ENCODE assay signal across 8 cellular contexts in the genomic region with DNA sequence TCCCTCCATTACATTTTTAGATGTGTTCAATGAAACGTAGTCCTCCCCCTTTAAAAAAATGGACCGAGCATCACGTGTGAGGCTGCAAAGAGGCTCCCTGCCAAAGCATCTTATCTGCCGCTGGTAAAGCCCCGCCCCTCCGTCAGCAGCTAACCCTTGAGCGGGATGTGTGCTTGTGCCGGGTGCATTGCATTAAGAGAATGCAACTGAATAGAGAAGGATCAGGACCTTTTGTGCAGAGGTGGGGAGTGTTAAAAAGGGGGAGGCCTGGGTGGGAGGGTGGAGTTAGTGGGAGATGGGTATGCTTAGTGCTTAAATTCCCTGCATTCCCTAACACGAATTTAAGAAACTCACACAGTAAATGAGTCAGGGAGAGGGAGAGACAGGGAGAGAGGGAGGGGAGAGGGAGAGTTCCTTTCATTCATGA.
DNase-seq lines count a peak whose midpoint lies in the region; ATAC-seq and TF ChIP-seq lines count a peak whose summit lies in the region.

No MANE protein-coding gene starts in this region.

- no peak overlapping the region for H3K27ac ChIP-seq in WERI-Rb-1

- peaks cover 4% of the 10 kb centered on the region for H3K36me3 Mint-ChIP-seq in central memory CD8-positive, alpha-beta T cell (ENCODE audit: insufficient read depth)

- CTCF ChIA-PET in HEK293T (lab: Yijun Ruan, JAX): no interaction called here

- no peaks in the 10 kb centered on the region for H3K36me3 ChIP-seq in WERI-Rb-1

- DNase-seq in GM03348 (ENCODE audit: low spot score) (peak; percentile 81), HEK293T (ENCODE audit: extremely low spot score) (peak; percentile 75), NCI-H2029 (lab: John Stamatoyannopoulos, UW) (peak; percentile 71), WERI-Rb-1 (peak; percentile 54), left kidney (ENCODE audit: low read depth, low spot score) (peak; percentile 76)
- DNase-seq in central memory CD8-positive, alpha-beta T cell (ENCODE audit: low spot score in 2 of 2): peak; percentile 20 to 38
- peak; percentile 44 for DNase-seq in stimulated activated CD4-positive, alpha-beta T cell treated with anti-CD3 and anti-CD28 coated beads, Interleukin-4, amount 100 ng/mL, for 24 hours

- POLR2A ChIA-PET in HEK293T (lab: Yijun Ruan, JAX): no interaction called here

- H3K4me1 Mint-ChIP-seq in central memory CD8-positive, alpha-beta T cell: peaks cover 25% of the 10 kb centered on the region

- ATAC-seq in central memory CD8-positive, alpha-beta T cell (replicated peaks; ENCODE audit: extremely low read depth, poor library complexity, severe bottlenecking): peak; percentile 96
- no peak for ATAC-seq in HG02763 (IDR thresholded peaks at IDR 0.05; ENCODE audit: unreplicated experiment)

- H3K9me3 Mint-ChIP-seq in central memory CD8-positive, alpha-beta T cell: no peaks in the 10 kb centered on the region

- peak overlapping the region; percentile 76 for H3K4me3 Mint-ChIP-seq in central memory CD8-positive, alpha-beta T cell

- peak overlapping the region; percentile 90 for H3K27ac Mint-ChIP-seq in central memory CD8-positive, alpha-beta T cell (ENCODE audit: low read depth)

- no peaks in the 10 kb centered on the region for H3K27me3 ChIP-seq in WERI-Rb-1 (ENCODE audit: insufficient read depth, low read depth, severe bottlenecking)

- no peak overlapping the region for H3K4me3 ChIP-seq in WERI-Rb-1 (ENCODE audit: low read depth, low read length)

- H3K27me3 Mint-ChIP-seq in central memory CD8-positive, alpha-beta T cell: no peaks in the 10 kb centered on the region

- no peak for TF ChIP-seq CTCF in WERI-Rb-1 (IDR thresholded peaks at IDR 0.05; ENCODE audit: low read depth, low read length)

- H3K9me3 ChIP-seq in WERI-Rb-1 (ENCODE audit: severe bottlenecking): no peaks in the 10 kb centered on the region

TF ChIP-seq in HEK293T, 16 proteins besides CTCF, POLR2A, EP300 and RAD21:
- TF ChIP-seq PKNOX1 (IDR thresholded peaks at IDR 0.05): no peak
- TF ChIP-seq L3MBTL2 (conservative IDR thresholded peaks at IDR 0.05): no peak
- TF ChIP-seq SP1 (IDR thresholded peaks at IDR 0.05): no peak
- no peak for TF ChIP-seq TARDBP (IDR thresholded peaks at IDR 0.05)
- no peak for TF ChIP-seq SUZ12 (IDR thresholded peaks at IDR 0.05)
- no peak for TF ChIP-seq FOXA1 (IDR thresholded peaks at IDR 0.05)
- TF ChIP-seq FOXM1 (IDR thresholded peaks at IDR 0.05; ENCODE audit: borderline replicate concordance): no peak
- no peak for TF ChIP-seq ARNT (IDR thresholded peaks at IDR 0.05)
- TF ChIP-seq NFRKB (IDR thresholded peaks at IDR 0.05): no peak
- TF ChIP-seq HDGF (IDR thresholded peaks at IDR 0.05; ENCODE audit: borderline replicate concordance): no peak
- TF ChIP-seq ZNF384 (IDR thresholded peaks at IDR 0.05): no peak
- no peak for TF ChIP-seq FOXK2 (IDR thresholded peaks at IDR 0.05)
- TF ChIP-seq BHLHE40 (IDR thresholded peaks at IDR 0.05; ENCODE audit: borderline replicate concordance): no peak
- TF ChIP-seq CTBP1 (IDR thresholded peaks at IDR 0.05; ENCODE audit: borderline replicate concordance): no peak
- no peak for TF ChIP-seq ELF4 (IDR thresholded peaks at IDR 0.05)
- TF ChIP-seq LEF1 (IDR thresholded peaks at IDR 0.05; ENCODE audit: borderline replicate concordance): no peak

Comparison
In these comparisons a context has a peak if more than half of its experiments do, and no peak if none do; other contexts are left out.
1. DNase-seq: peak in every context shown above with its lines; median percentile 81 in GM03348; 76 in left kidney; 75 in HEK293T; 71 in NCI-H2029; 54 in WERI-Rb-1; 44 in stimulated activated CD4-positive, alpha-beta T cell treated with anti-CD3 and anti-CD28 coated beads, Interleukin-4, amount 100 ng/mL, for 24 hours; 29 in central memory CD8-positive, alpha-beta T cell.